8 cellular contexts compared by ENCODE assay signal in the genomic region with DNA sequence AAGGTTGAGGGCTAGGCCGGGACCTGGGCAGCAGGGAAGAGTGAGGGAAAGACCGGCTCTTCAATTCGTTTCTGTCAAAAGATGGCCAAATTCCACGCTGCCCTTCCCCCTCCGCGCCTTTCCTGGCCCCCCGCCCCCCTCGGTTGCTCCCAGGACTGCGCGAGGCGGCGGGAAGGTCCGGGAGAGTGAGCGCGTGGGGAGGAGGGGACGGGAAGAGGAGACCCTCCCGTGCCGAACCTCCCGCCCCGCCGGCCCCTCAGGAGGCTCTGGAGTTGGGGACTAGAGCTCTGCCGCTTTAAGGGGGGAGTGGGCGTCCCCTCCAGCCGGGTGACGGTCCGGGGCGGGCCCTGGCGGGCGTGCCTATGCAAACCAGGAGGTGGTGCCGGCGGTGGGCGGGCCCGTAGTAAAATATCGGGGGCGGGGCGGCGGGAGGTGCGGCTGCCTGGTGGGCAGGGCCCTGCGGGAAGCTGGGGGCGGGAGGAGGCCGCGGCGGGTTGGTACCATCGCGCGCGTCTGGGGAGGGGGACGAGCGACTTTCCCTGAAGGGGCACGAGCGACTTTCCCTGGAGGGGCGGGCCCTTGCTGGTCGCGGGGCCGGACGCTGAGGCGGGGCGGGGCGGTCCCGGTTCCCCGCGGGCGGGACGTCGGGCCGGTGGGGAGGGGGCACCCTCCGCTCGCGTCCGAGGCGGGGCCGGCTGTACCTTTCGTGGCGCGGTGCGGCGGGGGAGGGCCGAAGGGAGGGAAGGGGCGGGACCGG.
DNase-seq lines count a peak whose midpoint lies in the region; ATAC-seq, FAIRE-seq and TF ChIP-seq lines count a peak whose summit lies in the region.

No MANE protein-coding gene starts in this region.

- peaks cover 2% of the 10 kb centered on the region for H3K36me3 Mint-ChIP-seq in nephron (ENCODE audit: low read depth)

- ATAC-seq in RWPE2 (ENCODE audit: low read depth) = peak; percentile 86

- peak overlapping the region; percentile 79 to 97 (median 91) for H3K27ac Mint-ChIP-seq in nephron

- peak overlapping the region; percentile 94 to 96 (median 95) for H3K4me3 Mint-ChIP-seq in nephron

- peak; percentile 63 for TF ChIP-seq POLR2A in H54 (IDR thresholded peaks at IDR 0.05; ENCODE audit: low read depth, low read length)

- H3K36me3 ChIP-seq in RWPE2 (ENCODE audit: low read depth) = no peaks in the 10 kb centered on the region

- H3K4me1 Mint-ChIP-seq in nephron = peaks cover 32% of the 10 kb centered on the region

- peak overlapping the region; percentile 50 for H3K27ac ChIP-seq in RWPE2 (ENCODE audit: poor library complexity, severe bottlenecking)

- H3K9me3 ChIP-seq in RWPE2 (ENCODE audit: severe bottlenecking) = no peaks in the 10 kb centered on the region

- peaks cover 4% of the 10 kb centered on the region for H3K4me1 ChIP-seq in RWPE2 (ENCODE audit: insufficient read depth, poor library complexity, severe bottlenecking)

- no peak for FAIRE-seq in H54 (lab: Jason Lieb, UNC)

- H3K4me3 ChIP-seq in RWPE2 (ENCODE audit: severe bottlenecking) (peak overlapping the region; percentile 94), fibroblast of pulmonary artery (replicated peaks; ENCODE audit: low read depth, low read length) (peak overlapping the region; percentile 68)

- no peaks in the 10 kb centered on the region for H3K27me3 Mint-ChIP-seq in nephron (ENCODE audit: low read depth)

- H3K27me3 ChIP-seq in RWPE2 (ENCODE audit: insufficient read depth, poor library complexity, severe bottlenecking) = peaks cover 6% of the 10 kb centered on the region

- H3K9me3 Mint-ChIP-seq in nephron = no peaks in the 10 kb centered on the region

- DNase-seq in DMS79 treated with DMSO at 0.1 percent for 48 hours (lab: John Stamatoyannopoulos, UW) = peak; percentile 93
- DNase-seq in H54 (ENCODE audit: insufficient read length, low spot score) = peak; percentile 86
- peak; percentile 93 for DNase-seq in LoVo (ENCODE audit: low spot score)
- DNase-seq in RWPE2 (ENCODE audit: low spot score) = peak; percentile 94
- DNase-seq in activated T-helper 9 cell treated with anti-CD3 and anti-CD28 coated beads, Interleukin-2, amount 50 U/mL, for 16 hours (ENCODE audit: low read depth) = peak; percentile 97
- DNase-seq in fibroblast of pulmonary artery (ENCODE audit: low read depth) = peak; percentile 98
- peak; percentile 97 for DNase-seq in stimulated activated naive CD4-positive, alpha-beta T cell treated with Interleukin-2 at 50 U/mL for 16 hours (lab: John Stamatoyannopoulos, UW)

- TF ChIP-seq CTCF in RWPE2 (IDR thresholded peaks at IDR 0.05; ENCODE audit: poor library complexity, severe bottlenecking) = no peak
- TF ChIP-seq CTCF in fibroblast of pulmonary artery (IDR thresholded peaks at IDR 0.05; ENCODE audit: low read length, missing control alignments) = no peak
- TF ChIP-seq CTCF in nephron (IDR thresholded peaks at IDR 0.05; ENCODE audit: unreplicated experiment in 3 of 3) = no peak

Comparison
In these comparisons a context has a peak if more than half of its experiments do, and no peak if none do; other contexts are left out.
1. Peak in every context shown above with its lines: DNase-seq, ATAC-seq, H3K4me3 ChIP-seq and H3K27ac ChIP-seq.